ENCODE assay signal across 28 cellular contexts in the genomic region with DNA sequence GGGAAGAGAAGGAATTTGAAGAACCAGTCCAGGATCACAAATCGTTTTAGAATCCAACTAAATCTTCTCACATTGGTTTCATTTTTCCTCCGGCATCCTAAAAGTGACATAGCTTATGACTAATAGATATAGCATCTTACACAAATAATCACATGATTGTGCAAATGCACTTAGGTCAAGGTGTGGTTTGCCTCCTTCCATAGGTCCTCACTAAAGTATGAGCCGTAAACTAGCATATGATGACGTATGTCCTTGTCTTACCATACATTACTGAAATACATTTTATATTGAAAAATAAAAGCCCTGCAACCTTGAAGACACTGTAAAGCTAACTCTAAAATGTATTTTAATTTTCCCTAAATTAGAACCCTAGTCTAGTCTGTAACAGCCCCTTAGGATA.
"Had no signal": no experiment of that assay in that cellular context is flagged by ENCODE, and none has a peak within 500 bp of the region (broad histone marks: within the 10 kb centered on the region; RNA-seq: fewer than 3 reads in every experiment).

No MANE protein-coding gene starts in this region.

- H3K36me3 ChIP-seq: ascending aorta, brain microvascular endothelial cell, colonic mucosa, esophagus squamous epithelium, gastroesophageal sphincter, heart right ventricle had no signal

- ATAC-seq: activated naive CD4-positive, alpha-beta T cell treated with anti-CD3 and anti-CD28 coated beads, Interleukin-2, amount 50 U/mL, for 72 hours; activated T-cell treated with anti-CD3 and anti-CD28 coated beads, Interleukin-2, amount 50 U/mL, for 72 hours; gastroesophageal sphincter; heart right ventricle had no signal

- H3K27me3 ChIP-seq: ascending aorta, brain microvascular endothelial cell, colonic mucosa, esophagus squamous epithelium, gastroesophageal sphincter, heart right ventricle had no signal

- H3K27ac ChIP-seq: ascending aorta, brain microvascular endothelial cell, colonic mucosa, epithelial cell of prostate, esophagus squamous epithelium, gastroesophageal sphincter, heart right ventricle had no signal

- H3K4me3 Mint-ChIP-seq: activated CD4-positive, alpha-beta memory T cell treated with anti-CD3 and anti-CD28 coated beads, Interleukin-2, amount 10 ng/mL, durations not matched to agents 7 days and 5 days; activated CD4-positive, alpha-beta T cell treated with anti-CD3 and anti-CD28 coated beads, Interleukin-2, amount 10 ng/mL, durations not matched to agents 7 days and 5 days; activated naive CD4-positive, alpha-beta T cell treated with anti-CD3 and anti-CD28 coated beads, Interleukin-2, amount 10 ng/mL, durations not matched to agents 7 days and 5 days; activated naive CD8-positive, alpha-beta T cell treated with anti-CD3 and anti-CD28 coated beads, Interleukin-2, amount 10 ng/mL, durations not matched to agents 7 days and 5 days; activated T-cell treated with anti-CD3 and anti-CD28 coated beads, Interleukin-2, amount 50 U/mL, for 24 hours; activated T-cell treated with anti-CD3 and anti-CD28 coated beads, Interleukin-2, amount 50 U/mL, for 72 hours had no signal

- H3K4me1 Mint-ChIP-seq: activated CD4-positive, alpha-beta memory T cell treated with anti-CD3 and anti-CD28 coated beads, Interleukin-2, amount 10 ng/mL, durations not matched to agents 7 days and 5 days; activated CD4-positive, alpha-beta T cell treated with anti-CD3 and anti-CD28 coated beads, Interleukin-2, amount 10 ng/mL, durations not matched to agents 7 days and 5 days; activated naive CD4-positive, alpha-beta T cell treated with anti-CD3 and anti-CD28 coated beads, Interleukin-2, amount 10 ng/mL, durations not matched to agents 7 days and 5 days; activated naive CD8-positive, alpha-beta T cell treated with anti-CD3 and anti-CD28 coated beads, Interleukin-2, amount 10 ng/mL, durations not matched to agents 7 days and 5 days had no signal

- H3K36me3 Mint-ChIP-seq: activated naive CD4-positive, alpha-beta T cell treated with anti-CD3 and anti-CD28 coated beads, Interleukin-2, amount 10 ng/mL, durations not matched to agents 7 days and 5 days; activated naive CD4-positive, alpha-beta T cell treated with anti-CD3 and anti-CD28 coated beads, Interleukin-2, amount 50 U/mL, for 72 hours; activated naive CD8-positive, alpha-beta T cell treated with anti-CD3 and anti-CD28 coated beads, Interleukin-2, amount 10 ng/mL, durations not matched to agents 7 days and 5 days had no signal

- DNase-seq: activated CD4-positive, alpha-beta memory T cell treated with anti-CD3 and anti-CD28 coated beads, Interleukin-2, amount 10 ng/mL, durations not matched to agents 7 days and 5 days; activated CD4-positive, alpha-beta T cell treated with anti-CD3 and anti-CD28 coated beads for 4 hours; activated CD4-positive, alpha-beta T cell treated with anti-CD3 and anti-CD28 coated beads, Interleukin-2, amount 10 ng/mL, durations not matched to agents 7 days and 5 days; activated CD4-positive, alpha-beta T cell treated with anti-CD3 and anti-CD28 coated beads, Interleukin-2, amount 50 U/mL, for 4 hours; activated CD4-positive, CD25-positive, alpha-beta regulatory T cell; activated CD4-positive, CD25-positive, alpha-beta regulatory T cell treated with anti-CD3 and anti-CD28 coated beads, Interleukin-2, amount 50 U/mL, for 72 hours; activated CD8-positive, alpha-beta memory T cell treated with anti-CD3 and anti-CD28 coated beads, Interleukin-2, amount 50 U/mL, for 48 hours; activated gamma-delta T cell; activated naive CD4-positive, alpha-beta T cell; activated naive CD4-positive, alpha-beta T cell treated with anti-CD3 and anti-CD28 coated beads, Interleukin-2, amount 10 ng/mL, durations not matched to agents 7 days and 5 days; activated naive CD8-positive, alpha-beta T cell treated with anti-CD3 and anti-CD28 coated beads, Interleukin-2, amount 10 ng/mL, durations not matched to agents 7 days and 5 days; activated T-cell treated with anti-CD3 and anti-CD28 coated beads for 4 hours; activated T-cell treated with anti-CD3 and anti-CD28 coated beads, Interleukin-2, amount 50 U/mL, for 24 hours; activated T-cell treated with anti-CD3 and anti-CD28 coated beads, Interleukin-2, amount 50 U/mL, for 72 hours; brain microvascular endothelial cell; caudate nucleus; colonic mucosa; effector CD8-positive, alpha-beta T cell; esophagus squamous epithelium; foreskin melanocyte; heart right ventricle; T-helper 2 cell had no signal

- H3K4me1 ChIP-seq: ascending aorta, colonic mucosa, esophagus squamous epithelium, gastroesophageal sphincter, heart right ventricle had no signal

- H3K9me3 ChIP-seq: ascending aorta, colonic mucosa, esophagus squamous epithelium, gastroesophageal sphincter had no signal

- FAIRE-seq: endometrium, endothelial cell of umbilical vein had no signal

- H3K4me3 ChIP-seq: ascending aorta, colonic mucosa, esophagus squamous epithelium, gastroesophageal sphincter, heart right ventricle had no signal

- H3K27me3 Mint-ChIP-seq: activated CD4-positive, alpha-beta memory T cell treated with anti-CD3 and anti-CD28 coated beads, Interleukin-2, amount 10 ng/mL, durations not matched to agents 7 days and 5 days; activated CD4-positive, alpha-beta T cell treated with anti-CD3 and anti-CD28 coated beads, Interleukin-2, amount 10 ng/mL, durations not matched to agents 7 days and 5 days; activated naive CD4-positive, alpha-beta T cell treated with anti-CD3 and anti-CD28 coated beads, Interleukin-2, amount 10 ng/mL, durations not matched to agents 7 days and 5 days; activated naive CD8-positive, alpha-beta T cell treated with anti-CD3 and anti-CD28 coated beads, Interleukin-2, amount 10 ng/mL, durations not matched to agents 7 days and 5 days; activated T-cell treated with anti-CD3 and anti-CD28 coated beads, Interleukin-2, amount 50 U/mL, for 24 hours had no signal

- H3K27ac Mint-ChIP-seq: activated CD4-positive, alpha-beta memory T cell treated with anti-CD3 and anti-CD28 coated beads, Interleukin-2, amount 10 ng/mL, durations not matched to agents 7 days and 5 days; activated CD4-positive, alpha-beta T cell treated with anti-CD3 and anti-CD28 coated beads, Interleukin-2, amount 10 ng/mL, durations not matched to agents 7 days and 5 days; activated naive CD4-positive, alpha-beta T cell treated with anti-CD3 and anti-CD28 coated beads, Interleukin-2, amount 10 ng/mL, durations not matched to agents 7 days and 5 days; activated naive CD4-positive, alpha-beta T cell treated with anti-CD3 and anti-CD28 coated beads, Interleukin-2, amount 50 U/mL, for 72 hours; activated naive CD8-positive, alpha-beta T cell treated with anti-CD3 and anti-CD28 coated beads, Interleukin-2, amount 10 ng/mL, durations not matched to agents 7 days and 5 days; activated T-cell treated with anti-CD3 and anti-CD28 coated beads, Interleukin-2, amount 50 U/mL, for 24 hours; activated T-cell treated with anti-CD3 and anti-CD28 coated beads, Interleukin-2, amount 50 U/mL, for 72 hours had no signal
